ENCODE assay signal across 20 cellular contexts in the genomic region with DNA sequence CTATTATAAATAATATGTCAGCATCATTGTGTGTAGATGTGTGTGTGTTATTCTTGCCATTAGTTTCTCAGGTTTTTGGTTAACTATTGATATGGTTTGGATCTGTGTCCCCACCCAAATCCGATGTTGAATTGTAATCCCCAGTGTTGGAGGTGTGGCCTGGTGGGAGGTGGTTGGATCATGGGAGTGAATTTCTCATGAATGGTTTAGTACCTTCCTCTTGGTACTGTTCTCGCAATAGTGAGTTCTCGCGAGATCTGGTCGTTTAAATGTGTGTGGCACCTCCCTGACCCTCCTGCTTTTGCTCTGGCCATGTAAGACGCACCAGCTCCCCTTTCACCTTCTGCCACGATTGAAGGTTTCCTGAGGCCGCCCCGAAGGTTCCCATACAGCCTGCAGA. TPM values are rescaled to one million over a fixed set of nuclear protein-coding genes. Genes with fewer than 3 reads are reported as not detected.
DNase-seq lines count a peak whose midpoint lies in the region; ATAC-seq and TF ChIP-seq lines count a peak whose summit lies in the region.
"Had no signal": no experiment of that assay in that cellular context is flagged by ENCODE, and none has a peak within 500 bp of the region (broad histone marks: within the 10 kb centered on the region; RNA-seq: fewer than 3 reads in every experiment).

No MANE protein-coding gene starts in this region.

- no peak for TF ChIP-seq RAD21 in IMR-90 (IDR thresholded peaks at IDR 0.05; ENCODE audit: low read length)

- TF ChIP-seq CTCF in IMR-90 (conservative IDR thresholded peaks at IDR 0.05; ENCODE audit: low read depth, low read length): no peak
- no peak for TF ChIP-seq CTCF in endodermal cell (conservative IDR thresholded peaks at IDR 0.05)
- TF ChIP-seq CTCF in sigmoid colon (IDR thresholded peaks at IDR 0.05): no peak

- no peak overlapping the region; the same call in 1 of the 2 replicates for H4K91ac ChIP-seq in IMR-90 (ENCODE audit: insufficient read depth, low read depth, low read length)

- no peak for TF ChIP-seq EP300 in sigmoid colon (IDR thresholded peaks at IDR 0.05)

- POLR2A ChIA-PET in IMR-90 (lab: Charles Lee; ENCODE audit: unreplicated experiment): interaction anchor here (0.6 kb wide), 1 partner anchor 71 kb away, joined by 3 read pairs; no protein-coding TSS in a partner anchor

- H3K18ac ChIP-seq in IMR-90 (ENCODE audit: low read depth, low read length): no peak overlapping the region

- no peak overlapping the region for H3K4ac ChIP-seq in IMR-90 (ENCODE audit: low read depth, low read length)

- H3K4me1 ChIP-seq in IMR-90 (ENCODE audit: control insufficient read depth, insufficient read depth, low read length) (peaks cover 46% of the 10 kb centered on the region), endodermal cell (ENCODE audit: control insufficient read depth, insufficient read depth, low read length) (peaks cover 10% of the 10 kb centered on the region), sigmoid colon (peaks cover 4 to 67% (median 62%) of the 10 kb centered on the region in 4 donors)

- no peaks in the 10 kb centered on the region; the same call in 1 of the 2 replicates for H4K20me1 ChIP-seq in IMR-90 (ENCODE audit: insufficient read depth, low read length)

- H3K36me3 ChIP-seq in IMR-90 (ENCODE audit: control insufficient read depth, insufficient read depth, low read length): no peaks in the 10 kb centered on the region
- peaks cover 8% of the 10 kb centered on the region for H3K36me3 ChIP-seq in endodermal cell (ENCODE audit: control insufficient read depth, insufficient read depth, low read length)
- no peaks in the 10 kb centered on the region for H3K36me3 ChIP-seq in sigmoid colon

- in situ Hi-C loops in IMR-90 (cut with MboI; ENCODE audit: low sequenced_read_pairs): no loop called here

- dilution Hi-C loops in IMR-90 (cut with HindIII; ENCODE audit: low sequenced_read_pairs, unreplicated experiment): no loop called here

- peaks cover 26% of the 10 kb centered on the region for H3K4me1 Mint-ChIP-seq in endodermal cell

- no peak overlapping the region for H2BK5ac ChIP-seq in IMR-90 (ENCODE audit: low read depth, low read length, poor library complexity, severe bottlenecking)

- H2AK9ac ChIP-seq in IMR-90 (replicated peaks; ENCODE audit: low read depth, low read length, poor library complexity): no peak overlapping the region

- H3K27ac ChIP-seq in IMR-90 (ENCODE audit: insufficient read depth, low read length) (no peak overlapping the region), endodermal cell (ENCODE audit: low read depth, low read length) (no peak overlapping the region), sigmoid colon (peak overlapping the region in 3 of 4 donors; percentile 94 to 98 (median 98))
- H3K27ac ChIP-seq: 22Rv1 had no signal

- no peak overlapping the region for H3K4me3 Mint-ChIP-seq in endodermal cell
- H3K4me3 Mint-ChIP-seq: B cell, GM23338 had no signal

- H2BK120ac ChIP-seq in IMR-90 (ENCODE audit: low read depth, low read length): peak overlapping the region; percentile 45; the same call in 1 of the 2 replicates

- no peak overlapping the region for H4K5ac ChIP-seq in IMR-90 (ENCODE audit: low read depth, low read length)

- H3K36me3 Mint-ChIP-seq in endodermal cell (ENCODE audit: low read depth): peaks cover 2% of the 10 kb centered on the region

- peak; percentile 24 for DNase-seq in activated CD8-positive, alpha-beta memory T cell treated with anti-CD3 and anti-CD28 coated beads for 24 hours
- no peak for DNase-seq in activated CD8-positive, alpha-beta memory T cell treated with anti-CD3 and anti-CD28 coated beads, Interleukin-2, amount 50 U/mL, for 4 hours
- no peak for DNase-seq in IMR-90
- DNase-seq in endodermal cell: peak; percentile 26
- peak; percentile 40 for DNase-seq in sigmoid colon
- no peak for DNase-seq in HuH-7.5 (ENCODE audit: low spot score)
- no peak for DNase-seq in EL
- DNase-seq: COR-L47; GF-D8; HCEC 1CT; KBM-7; NCI-H1105; NCI-H2081; NCI-H2171 treated with DMSO at 0.1 percent for 48 hours; NK-92 treated with Interleukin-12 subunit alpha and Interleukin-12 subunit beta, amount 100 ng/mL, for 24 hours; SHP77 had no signal

- no peak overlapping the region; the same call in 1 of the 2 replicates for H3K14ac ChIP-seq in IMR-90 (replicated peaks; ENCODE audit: low read depth, low read length)

- no peak for ATAC-seq in IMR-90 (ENCODE audit: low read depth)
- no peak for ATAC-seq in GM18867 (IDR thresholded peaks at IDR 0.05; ENCODE audit: unreplicated experiment)
- ATAC-seq: GM23338 had no signal

- no peak overlapping the region for H4K8ac ChIP-seq in IMR-90 (ENCODE audit: low read depth in 2 of 2, low read length in 2 of 2)

- BruUV-seq in IMR-90 (replicated peaks; lab: Mats Ljungman, UMichigan): no TSS peak

- intact Hi-C loops in IMR-90 (cut with micrococcal nuclease) (no loop called here), sigmoid colon (cut with DNase I) (loop anchor here (1.0 to 10.0 kb wide), 3 partner anchors 52 to 333 kb away; a partner anchor contains a TSS)

- no peak for TF ChIP-seq POLR2A in IMR-90 (IDR thresholded peaks at IDR 0.05; ENCODE audit: low read depth, low read length)
- TF ChIP-seq POLR2A in sigmoid colon (IDR thresholded peaks at IDR 0.05): no peak

- no peaks in the 10 kb centered on the region for H3K9me3 Mint-ChIP-seq in endodermal cell
- H3K9me3 Mint-ChIP-seq: GM23338 had no signal

- CTCF ChIA-PET in IMR-90 (lab: Yijun Ruan, JAX): no interaction called here

- H3K4me3 ChIP-seq in IMR-90 (ENCODE audit: insufficient read depth, low read depth, low read length) (no peak overlapping the region), endodermal cell (ENCODE audit: low read length) (no peak overlapping the region), sigmoid colon (no peak overlapping the region)
- H3K4me3 ChIP-seq: GM23338 had no signal

- H2AK5ac ChIP-seq in IMR-90 (ENCODE audit: low read depth, low read length): peak overlapping the region; percentile 66; the same call in 1 of the 2 replicates

- peaks cover 15 to 64% of the 10 kb centered on the region in 2 experiments for H3K79me1 ChIP-seq in IMR-90 (ENCODE audit: low read depth in 1 of 2, low read length in 2 of 2)

- H3K9me3 ChIP-seq in IMR-90 (ENCODE audit: control insufficient read depth, insufficient read depth, low read length): no peaks in the 10 kb centered on the region
- peaks cover 10% of the 10 kb centered on the region for H3K9me3 ChIP-seq in endodermal cell (ENCODE audit: control insufficient read depth, low read length)
- H3K9me3 ChIP-seq in sigmoid colon: no peaks in the 10 kb centered on the region

- no peak overlapping the region for H3K4me2 ChIP-seq in IMR-90 (ENCODE audit: low read depth, low read length)
- H3K4me2 ChIP-seq: GM23338 had no signal

- H3K27me3 ChIP-seq in IMR-90 (ENCODE audit: control insufficient read depth, insufficient read depth, low read length) (no peaks in the 10 kb centered on the region), endodermal cell (ENCODE audit: control insufficient read depth, insufficient read depth, low read length, poor library complexity, severe bottlenecking) (no peaks in the 10 kb centered on the region), sigmoid colon (no peaks in the 10 kb centered on the region)

- H3K9me1 ChIP-seq in IMR-90 (ENCODE audit: insufficient read depth, low read length): peaks cover 13% of the 10 kb centered on the region

- no peaks in the 10 kb centered on the region for H3K27me3 Mint-ChIP-seq in endodermal cell (ENCODE audit: insufficient read depth)

- H2BK15ac ChIP-seq in IMR-90 (ENCODE audit: low read depth, low read length): peak overlapping the region; percentile 73; the same call in 2 of the 3 replicates

- H3K23ac ChIP-seq in IMR-90 (ENCODE audit: low read depth, low read length): no peak overlapping the region; the same call in 1 of the 2 replicates

- no peak overlapping the region for H2AFZ ChIP-seq in IMR-90 (replicated peaks; ENCODE audit: low read length, poor library complexity)
- H2AFZ ChIP-seq: GM23338 had no signal

- 0 out of 2 replicates have a peak overlapping the region, but pooled peaks have one; percentile 29 for H2BK20ac ChIP-seq in IMR-90 (ENCODE audit: low read depth, low read length)

- H3K27ac Mint-ChIP-seq in endodermal cell: no peak overlapping the region
- H3K27ac Mint-ChIP-seq: B cell, GM23338 had no signal

- no peak overlapping the region for H3K56ac ChIP-seq in IMR-90 (ENCODE audit: extremely low read depth, insufficient read depth, low read length)

- 100% methylated on average over 5 of the region's 9 CpGs; no CpG with 5 or more reads in 1 of the 2 experiments for WGBS in IMR-90 (ENCODE audit: extremely low coverage in 2 of 2, insufficient read length in 1 of 2), 2 experiments
- WGBS in endodermal cell (ENCODE audit: insufficient coverage in 1 of 2, insufficient read length in 1 of 2), 2 experiments: 89 to 92% methylated on average over 7 to 9 of the region's 9 CpGs
- WGBS in sigmoid colon, 2 donors: 91 to 92% methylated on average over 9 of the region's 9 CpGs

- H3K9ac ChIP-seq in IMR-90 (ENCODE audit: low read depth, low read length): no peak overlapping the region
- no peak overlapping the region for H3K9ac ChIP-seq in endodermal cell (ENCODE audit: extremely low read depth, low read length, poor library complexity, severe bottlenecking)

TF ChIP-seq in IMR-90, 13 proteins besides CTCF, POLR2A, EP300 and RAD21:
- TF ChIP-seq CHD1 (IDR thresholded peaks at IDR 0.05; ENCODE audit: low read depth, low read length) (no peak), MAFK (IDR thresholded peaks at IDR 0.05; ENCODE audit: low read depth, low read length) (no peak), MAZ (IDR thresholded peaks at IDR 0.05; ENCODE audit: borderline replicate concordance, low read depth, low read length) (no peak), CEBPB (IDR thresholded peaks at IDR 0.05; ENCODE audit: low read depth, low read length) (no peak)
- TF ChIP-seq, protein P1, sequence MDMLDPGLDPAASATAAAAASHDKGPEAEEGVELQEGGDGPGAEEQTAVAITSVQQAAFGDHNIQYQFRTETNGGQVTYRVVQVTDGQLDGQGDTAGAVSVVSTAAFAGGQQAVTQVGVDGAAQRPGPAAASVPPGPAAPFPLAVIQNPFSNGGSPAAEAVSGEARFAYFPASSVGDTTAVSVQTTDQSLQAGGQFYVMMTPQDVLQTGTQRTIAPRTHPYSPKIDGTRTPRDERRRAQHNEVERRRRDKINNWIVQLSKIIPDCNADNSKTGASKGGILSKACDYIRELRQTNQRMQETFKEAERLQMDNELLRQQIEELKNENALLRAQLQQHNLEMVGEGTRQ (IDR thresholded peaks at IDR 0.05; ENCODE audit: low read depth, low read length): no peak

RNA-seq across cellular contexts. Expression of a gene that starts 9.6 kb away (rescaled TPM):
- total RNA-seq in IMR-90 (2012; rRNA removed) (18.8 and 23.9 TPM in 2 replicates), endodermal cell (10 to 100 TPM; 49.0 to 73.3 TPM), sigmoid colon (10 to 100 TPM; 13.0 to 31.3 (median 20.9) TPM)
- polyA plus RNA-seq in IMR-90 (2012; rRNA removed) (58.5 and 59.3 TPM in 2 replicates), sigmoid colon (10 to 100 TPM in 1 of 3 donors, 1 to 10 TPM in 2; 2.5 to 21.6 (median 3.0) TPM)
- 46.5 and 53.6 TPM in 2 replicates for polyA plus RNA-seq in IMR-90 (2012; cell fraction: cytosol; rRNA removed)
- polyA plus RNA-seq in IMR-90 (2012; cell fraction: nucleus; rRNA removed; ENCODE audit: low replicate concordance): 236 and 251 TPM in 2 replicates
- polyA plus RNA-seq in endodermal cell (2013, experiment 1 of 2): 55.1 TPM
- 46.9 TPM for polyA plus RNA-seq in endodermal cell (2013, experiment 2 of 2)

Comparison
In these comparisons a context has a peak if more than half of its experiments do, and no peak if none do; other contexts are left out.
1. DNase-seq: peak in activated CD8-positive, alpha-beta memory T cell treated with anti-CD3 and anti-CD28 coated beads for 24 hours (single experiment), endodermal cell (single experiment) and sigmoid colon (single experiment); none in activated CD8-positive, alpha-beta memory T cell treated with anti-CD3 and anti-CD28 coated beads, Interleukin-2, amount 50 U/mL, for 4 hours (single experiment), IMR-90 (single experiment), HuH-7.5 (single experiment) and EL (single experiment).
2. H3K27ac ChIP-seq: peak in sigmoid colon (3 of 4); none in IMR-90 (single experiment) and endodermal cell (single experiment).